ENCODE assay signal across 13 cellular contexts in the genomic region with DNA sequence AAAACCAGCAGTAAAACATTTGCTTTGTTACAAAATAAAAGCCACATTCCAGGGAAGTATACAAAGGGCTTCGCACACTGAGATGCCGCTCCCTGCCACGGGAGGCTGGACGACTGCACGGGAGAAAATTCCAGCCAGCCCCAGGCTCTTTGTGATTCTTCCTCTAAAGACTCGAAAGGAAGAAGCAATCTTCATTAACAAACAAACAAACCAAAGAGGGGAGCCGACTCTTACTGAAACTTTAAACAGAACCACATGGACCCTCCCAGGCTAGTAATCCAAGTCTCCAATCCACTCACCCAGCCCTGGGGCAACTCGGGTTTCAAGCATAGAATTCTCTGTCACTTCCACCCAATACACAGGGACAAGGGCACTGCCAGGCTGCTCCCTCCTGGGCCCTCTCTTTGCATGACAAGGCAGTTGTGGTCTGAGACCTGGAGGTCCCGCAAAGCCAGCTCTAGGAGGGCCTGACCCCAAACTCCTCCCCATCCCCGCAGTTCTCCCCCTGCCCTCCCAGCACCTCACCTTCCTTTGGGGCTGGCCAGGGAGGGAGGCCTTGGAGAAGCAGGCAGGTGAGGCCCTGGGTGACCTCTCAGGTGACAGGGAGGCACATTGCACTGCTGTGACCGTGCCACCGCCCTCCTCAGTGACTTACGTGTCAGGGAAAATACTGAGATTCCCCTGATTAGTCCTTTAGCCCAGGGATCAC. TPM values are rescaled to one million over a fixed set of nuclear protein-coding genes. Genes with fewer than 3 reads are reported as not detected.
DNase-seq lines count a peak whose midpoint lies in the region; ATAC-seq and TF ChIP-seq lines count a peak whose summit lies in the region.
"Had no signal": no experiment of that assay in that cellular context is flagged by ENCODE, and none has a peak within 500 bp of the region (broad histone marks: within the 10 kb centered on the region; RNA-seq: fewer than 3 reads in every experiment).

No MANE protein-coding gene starts in this region.

- no peak overlapping the region for H3K27ac Mint-ChIP-seq in activated naive CD8-positive, alpha-beta T cell treated with anti-CD3 and anti-CD28 coated beads, Interleukin-2, amount 10 ng/mL, durations not matched to agents 7 days and 5 days
- H3K27ac Mint-ChIP-seq in activated naive CD8-positive, alpha-beta T cell treated with anti-CD3 and anti-CD28 coated beads for 36 hours, result no peak overlapping the region
- peak overlapping the region in 3 of 5 experiments; percentile 53 to 88 (median 66) for H3K27ac Mint-ChIP-seq in brain
- H3K27ac Mint-ChIP-seq: activated T-cell treated with anti-CD3 and anti-CD28 coated beads, Interleukin-2, amount 50 U/mL, for 24 hours; nephron progenitor cell had no signal

- 45 to 58% (median 51%) methylated on average over 10 to 13 of the region's 13 CpGs for WGBS in spleen, 5 donors

- H3K9me3 Mint-ChIP-seq in activated naive CD8-positive, alpha-beta T cell treated with anti-CD3 and anti-CD28 coated beads, Interleukin-2, amount 10 ng/mL, durations not matched to agents 7 days and 5 days, result no peaks in the 10 kb centered on the region
- peaks cover 5% of the 10 kb centered on the region for H3K9me3 Mint-ChIP-seq in activated naive CD8-positive, alpha-beta T cell treated with anti-CD3 and anti-CD28 coated beads for 36 hours
- H3K9me3 Mint-ChIP-seq in brain, result peaks cover 7 to 26% (median 13%) of the 10 kb centered on the region in 5 experiments
- H3K9me3 Mint-ChIP-seq: activated T-cell treated with anti-CD3 and anti-CD28 coated beads, Interleukin-2, amount 50 U/mL, for 24 hours had no signal

- DNase-seq in activated naive CD8-positive, alpha-beta T cell treated with anti-CD3 and anti-CD28 coated beads, Interleukin-2, amount 10 ng/mL, durations not matched to agents 7 days and 5 days, result peak; percentile 16
- DNase-seq in activated naive CD8-positive, alpha-beta T cell treated with anti-CD3 and anti-CD28 coated beads for 36 hours, result no peak
- DNase-seq in kidney glomerular epithelial cell (lab: John Stamatoyannopoulos, UW), result peak; percentile 74
- peak; percentile 61 for DNase-seq in spleen
- DNase-seq in KBM-7, result no peak
- DNase-seq in NCI-H748 treated with DMSO at 0.1 percent for 48 hours (lab: John Stamatoyannopoulos, UW), result no peak
- DNase-seq: activated T-cell treated with anti-CD3 and anti-CD28 coated beads, Interleukin-2, amount 50 U/mL, for 24 hours; GF-D8; NCI-H146; nephron progenitor cell had no signal

- intact Hi-C loops in spleen (cut with DNase I; ENCODE audit: low total_unique reads), result no loop called here

- no peaks in the 10 kb centered on the region for H3K36me3 Mint-ChIP-seq in activated naive CD8-positive, alpha-beta T cell treated with anti-CD3 and anti-CD28 coated beads, Interleukin-2, amount 10 ng/mL, durations not matched to agents 7 days and 5 days
- no peaks in the 10 kb centered on the region for H3K36me3 Mint-ChIP-seq in activated naive CD8-positive, alpha-beta T cell treated with anti-CD3 and anti-CD28 coated beads for 36 hours
- no peaks in the 10 kb centered on the region for H3K36me3 Mint-ChIP-seq in brain

- ATAC-seq in activated naive CD8-positive, alpha-beta T cell treated with anti-CD3 and anti-CD28 coated beads, Interleukin-2, amount 10 ng/mL, durations not matched to agents 7 days and 5 days (ENCODE audit: low read depth), result no peak
- ATAC-seq in GM18502 (IDR thresholded peaks at IDR 0.05; ENCODE audit: poor library complexity, unreplicated experiment), result no peak

- H3K4me3 Mint-ChIP-seq in activated naive CD8-positive, alpha-beta T cell treated with anti-CD3 and anti-CD28 coated beads, Interleukin-2, amount 10 ng/mL, durations not matched to agents 7 days and 5 days, result no peak overlapping the region
- no peak overlapping the region for H3K4me3 Mint-ChIP-seq in activated naive CD8-positive, alpha-beta T cell treated with anti-CD3 and anti-CD28 coated beads for 36 hours
- H3K4me3 Mint-ChIP-seq in brain, result peak overlapping the region in 1 of 5 experiments; percentile 19
- H3K4me3 Mint-ChIP-seq: activated T-cell treated with anti-CD3 and anti-CD28 coated beads, Interleukin-2, amount 50 U/mL, for 24 hours; nephron progenitor cell had no signal

- no peaks in the 10 kb centered on the region for H3K4me1 Mint-ChIP-seq in activated naive CD8-positive, alpha-beta T cell treated with anti-CD3 and anti-CD28 coated beads, Interleukin-2, amount 10 ng/mL, durations not matched to agents 7 days and 5 days
- no peaks in the 10 kb centered on the region for H3K4me1 Mint-ChIP-seq in activated naive CD8-positive, alpha-beta T cell treated with anti-CD3 and anti-CD28 coated beads for 36 hours
- H3K4me1 Mint-ChIP-seq in brain, result peaks cover 8% of the 10 kb centered on the region

- H3K27ac ChIP-seq in spleen, result no peak overlapping the region
- H3K27ac ChIP-seq: VCaP had no signal

- no peaks in the 10 kb centered on the region for H3K4me1 ChIP-seq in spleen

- TF ChIP-seq POLR2A in spleen (IDR thresholded peaks at IDR 0.05), result no peak

- POLR2A ChIA-PET in activated naive CD8-positive, alpha-beta T cell treated with anti-CD3 and anti-CD28 coated beads, Interleukin-2, amount 10 ng/mL, durations not matched to agents 7 days and 5 days (lab: Charles Lee), result no interaction called here

- TF ChIP-seq CTCF in brain (conservative IDR thresholded peaks at IDR 0.05) (no peak), spleen (IDR thresholded peaks at IDR 0.05 in 8 of 11, conservative IDR thresholded peaks at IDR 0.05 in 3 of 11) (no peak)

- peaks cover 0 to 17% (median 3%) of the 10 kb centered on the region in 8 donors for H3K9me3 ChIP-seq in spleen

- H3K36me3 ChIP-seq in spleen, result no peaks in the 10 kb centered on the region

- H3K27me3 Mint-ChIP-seq in activated naive CD8-positive, alpha-beta T cell treated with anti-CD3 and anti-CD28 coated beads, Interleukin-2, amount 10 ng/mL, durations not matched to agents 7 days and 5 days, result peaks cover 11% of the 10 kb centered on the region
- H3K27me3 Mint-ChIP-seq in activated naive CD8-positive, alpha-beta T cell treated with anti-CD3 and anti-CD28 coated beads for 36 hours, result peaks cover 19% of the 10 kb centered on the region
- peaks cover 39% of the 10 kb centered on the region for H3K27me3 Mint-ChIP-seq in brain

- no peak overlapping the region for H3K4me3 ChIP-seq in spleen

- in situ Hi-C loops in KBM-7 (cut with MboI; ENCODE audit: low pct_unique_long_range_greater_than_20kb, low sequenced_read_pairs), result no loop called here

- peaks cover 0 to 47% (median 0%) of the 10 kb centered on the region in 7 donors for H3K27me3 ChIP-seq in spleen (replicated peaks in 1 of 7)

RNA-seq across cellular contexts. Expression of a gene that starts 26.6 kb away (rescaled TPM):
- 10 to 100 TPM; 12.5 to 12.8 TPM for total RNA-seq in activated naive CD8-positive, alpha-beta T cell treated with anti-CD3 and anti-CD28 coated beads, Interleukin-2, amount 10 ng/mL, durations not matched to agents 7 days and 5 days
- 1 to 10 TPM; 3.5 to 4.0 TPM for total RNA-seq in activated naive CD8-positive, alpha-beta T cell treated with anti-CD3 and anti-CD28 coated beads for 36 hours
- polyA plus RNA-seq in brain (ENCODE audit: insufficient read depth, low read depth, low replicate concordance) (31.5 TPM), spleen (10 to 100 TPM; 35.0 to 66.9 (median 60.0) TPM)
- total RNA-seq in spleen, result 100 to 1,000 TPM in 3 of 7 donors, 10 to 100 TPM in 4; 71.8 to 208 (median 99.6) TPM

Comparison
In these comparisons a context has a peak if more than half of its experiments do, and no peak if none do; other contexts are left out.
1. DNase-seq: peak in activated naive CD8-positive, alpha-beta T cell treated with anti-CD3 and anti-CD28 coated beads, Interleukin-2, amount 10 ng/mL, durations not matched to agents 7 days and 5 days (single experiment), kidney glomerular epithelial cell (single experiment) and spleen (single experiment); none in activated naive CD8-positive, alpha-beta T cell treated with anti-CD3 and anti-CD28 coated beads for 36 hours (single experiment), KBM-7 (single experiment) and NCI-H748 treated with DMSO at 0.1 percent for 48 hours (single experiment).
2. H3K27ac Mint-ChIP-seq: peak in brain (3 of 5); none in activated naive CD8-positive, alpha-beta T cell treated with anti-CD3 and anti-CD28 coated beads, Interleukin-2, amount 10 ng/mL, durations not matched to agents 7 days and 5 days (single experiment) and activated naive CD8-positive, alpha-beta T cell treated with anti-CD3 and anti-CD28 coated beads for 36 hours (single experiment).
3. RNA of a gene that starts 26.6 kb away (total RNA-seq): 71.8 to 208 TPM in spleen; 12.5 to 12.8 TPM in activated naive CD8-positive, alpha-beta T cell treated with anti-CD3 and anti-CD28 coated beads, Interleukin-2, amount 10 ng/mL, durations not matched to agents 7 days and 5 days and 3.5 to 4.0 TPM in activated naive CD8-positive, alpha-beta T cell treated with anti-CD3 and anti-CD28 coated beads for 36 hours; every median in the first group is over 4 times any median in the second.